Comparison of ENCODE assay signal across 1 cellular context in the genomic region with DNA sequence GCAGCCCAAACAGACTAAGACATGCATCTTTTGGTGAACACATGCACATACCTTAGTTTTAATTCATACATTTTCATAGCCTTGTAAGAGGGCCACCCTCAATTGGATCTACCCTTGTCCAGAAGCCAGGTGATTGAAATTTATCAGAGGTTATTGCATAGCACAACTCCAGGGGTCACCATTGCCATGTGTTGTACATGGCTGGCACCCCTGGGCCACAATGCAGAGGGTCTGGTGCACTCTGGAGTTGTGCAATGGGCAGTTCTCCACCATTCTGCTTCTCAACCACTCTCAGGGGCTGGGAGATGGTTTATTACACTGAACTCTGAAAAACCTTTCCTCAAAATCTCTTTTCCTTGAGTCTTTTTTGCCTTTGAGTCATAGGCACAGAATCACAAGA.
TF ChIP-seq lines count a peak whose summit lies in the region.

No MANE protein-coding gene starts in this region.

TF ChIP-seq in WTC11, 78 proteins besides CTCF, POLR2A, EP300 and RAD21 (continued from another document):
- TF ChIP-seq, protein P1, sequence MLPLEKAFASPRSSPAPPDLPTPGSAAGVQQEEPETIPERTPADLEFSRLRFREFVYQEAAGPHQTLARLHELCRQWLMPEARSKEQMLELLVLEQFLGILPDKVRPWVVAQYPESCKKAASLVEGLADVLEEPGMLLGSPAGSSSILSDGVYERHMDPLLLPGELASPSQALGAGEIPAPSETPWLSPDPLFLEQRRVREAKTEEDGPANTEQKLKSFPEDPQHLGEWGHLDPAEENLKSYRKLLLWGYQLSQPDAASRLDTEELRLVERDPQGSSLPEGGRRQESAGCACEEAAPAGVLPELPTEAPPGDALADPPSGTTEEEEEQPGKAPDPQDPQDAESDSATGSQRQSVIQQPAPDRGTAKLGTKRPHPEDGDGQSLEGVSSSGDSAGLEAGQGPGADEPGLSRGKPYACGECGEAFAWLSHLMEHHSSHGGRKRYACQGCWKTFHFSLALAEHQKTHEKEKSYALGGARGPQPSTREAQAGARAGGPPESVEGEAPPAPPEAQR (CRISPR knock-in tag; IDR thresholded peaks at IDR 0.05) = no peak
- no peak for TF ChIP-seq HMGA2 (CRISPR knock-in tag; IDR thresholded peaks at IDR 0.05)
- TF ChIP-seq, protein P2, sequence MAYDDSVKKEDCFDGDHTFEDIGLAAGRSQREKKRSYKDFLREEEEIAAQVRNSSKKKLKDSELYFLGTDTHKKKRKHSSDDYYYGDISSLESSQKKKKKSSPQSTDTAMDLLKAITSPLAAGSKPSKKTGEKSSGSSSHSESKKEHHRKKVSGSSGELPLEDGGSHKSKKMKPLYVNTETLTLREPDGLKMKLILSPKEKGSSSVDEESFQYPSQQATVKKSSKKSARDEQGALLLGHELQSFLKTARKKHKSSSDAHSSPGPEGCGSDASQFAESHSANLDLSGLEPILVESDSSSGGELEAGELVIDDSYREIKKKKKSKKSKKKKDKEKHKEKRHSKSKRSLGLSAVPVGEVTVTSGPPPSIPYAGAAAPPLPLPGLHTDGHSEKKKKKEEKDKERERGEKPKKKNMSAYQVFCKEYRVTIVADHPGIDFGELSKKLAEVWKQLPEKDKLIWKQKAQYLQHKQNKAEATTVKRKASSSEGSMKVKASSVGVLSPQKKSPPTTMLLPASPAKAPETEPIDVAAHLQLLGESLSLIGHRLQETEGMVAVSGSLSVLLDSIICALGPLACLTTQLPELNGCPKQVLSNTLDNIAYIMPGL (CRISPR knock-in tag; IDR thresholded peaks at IDR 0.05) = no peak
- no peak for TF ChIP-seq TCF7 (CRISPR knock-in tag; IDR thresholded peaks at IDR 0.05; ENCODE audit: low read depth)
- TF ChIP-seq, protein P3, sequence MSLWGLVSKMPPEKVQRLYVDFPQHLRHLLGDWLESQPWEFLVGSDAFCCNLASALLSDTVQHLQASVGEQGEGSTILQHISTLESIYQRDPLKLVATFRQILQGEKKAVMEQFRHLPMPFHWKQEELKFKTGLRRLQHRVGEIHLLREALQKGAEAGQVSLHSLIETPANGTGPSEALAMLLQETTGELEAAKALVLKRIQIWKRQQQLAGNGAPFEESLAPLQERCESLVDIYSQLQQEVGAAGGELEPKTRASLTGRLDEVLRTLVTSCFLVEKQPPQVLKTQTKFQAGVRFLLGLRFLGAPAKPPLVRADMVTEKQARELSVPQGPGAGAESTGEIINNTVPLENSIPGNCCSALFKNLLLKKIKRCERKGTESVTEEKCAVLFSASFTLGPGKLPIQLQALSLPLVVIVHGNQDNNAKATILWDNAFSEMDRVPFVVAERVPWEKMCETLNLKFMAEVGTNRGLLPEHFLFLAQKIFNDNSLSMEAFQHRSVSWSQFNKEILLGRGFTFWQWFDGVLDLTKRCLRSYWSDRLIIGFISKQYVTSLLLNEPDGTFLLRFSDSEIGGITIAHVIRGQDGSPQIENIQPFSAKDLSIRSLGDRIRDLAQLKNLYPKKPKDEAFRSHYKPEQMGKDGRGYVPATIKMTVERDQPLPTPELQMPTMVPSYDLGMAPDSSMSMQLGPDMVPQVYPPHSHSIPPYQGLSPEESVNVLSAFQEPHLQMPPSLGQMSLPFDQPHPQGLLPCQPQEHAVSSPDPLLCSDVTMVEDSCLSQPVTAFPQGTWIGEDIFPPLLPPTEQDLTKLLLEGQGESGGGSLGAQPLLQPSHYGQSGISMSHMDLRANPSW (CRISPR knock-in tag; conservative IDR thresholded peaks at IDR 0.05; ENCODE audit: low read depth) = no peak
- no peak for TF ChIP-seq GRHL2 (CRISPR knock-in tag; IDR thresholded peaks at IDR 0.05; ENCODE audit: insufficient replicate concordance, severe bottlenecking)
- TF ChIP-seq ZNF263 (CRISPR knock-in tag; IDR thresholded peaks at IDR 0.05; ENCODE audit: low read depth) = no peak
